9 cellular contexts compared by ENCODE assay signal in the genomic region with DNA sequence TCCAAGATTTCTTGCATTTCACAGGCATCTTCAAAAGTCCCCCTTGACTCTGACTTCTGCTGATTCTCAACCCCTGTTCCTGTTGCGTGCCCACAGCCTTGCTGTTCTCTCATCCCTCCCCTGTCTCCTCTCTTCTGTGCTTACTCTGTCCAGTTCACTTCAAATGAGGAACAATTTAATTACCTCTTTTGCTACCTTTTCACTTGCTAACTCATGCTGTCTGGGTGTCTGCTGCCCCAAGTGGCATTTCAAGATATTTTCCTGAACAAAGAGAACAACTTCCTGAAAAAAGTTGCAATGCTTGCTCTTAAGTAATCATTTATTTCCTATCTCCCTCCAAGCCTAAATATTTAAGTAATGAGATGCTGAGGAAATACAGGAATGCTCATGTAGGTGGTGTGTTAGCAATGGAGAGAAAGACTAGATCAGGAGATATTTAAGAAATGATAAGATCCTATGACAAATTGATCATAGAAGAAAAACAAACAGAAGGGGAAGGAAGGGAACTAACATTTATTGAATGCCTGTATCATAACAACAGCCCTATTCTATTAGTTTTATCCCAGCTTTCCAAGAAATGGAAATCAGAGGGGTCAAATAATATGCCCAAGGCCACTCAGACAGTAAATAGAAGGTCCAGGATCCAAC. TPM values are rescaled to one million over a fixed set of nuclear protein-coding genes. Genes with fewer than 3 reads are reported as not detected.
DNase-seq lines count a peak whose midpoint lies in the region; ATAC-seq and TF ChIP-seq lines count a peak whose summit lies in the region.
"Had no signal": no experiment of that assay in that cellular context is flagged by ENCODE, and none has a peak within 500 bp of the region (broad histone marks: within the 10 kb centered on the region; RNA-seq: fewer than 3 reads in every experiment).

No MANE protein-coding gene starts in this region.

- H3K4me2 ChIP-seq in mammary epithelial cell (ENCODE audit: insufficient read depth, low read depth, low read length) (no peak overlapping the region), osteoblast (ENCODE audit: insufficient read depth, low read length) (no peak overlapping the region)

- DNase-seq in DMS53 (lab: John Stamatoyannopoulos, UW) (peak; percentile 62), DMS53 treated with DMSO at 0.1 percent for 48 hours (lab: John Stamatoyannopoulos, UW; ENCODE audit: unreplicated experiment) (no peak), mammary epithelial cell (peak; percentile 5), osteoblast (ENCODE audit: insufficient read length, low spot score, missing footprints) (no peak)
- DNase-seq in stimulated activated CD4-positive, alpha-beta T cell treated with anti-CD3 and anti-CD28 coated beads, Interleukin-4, amount 100 ng/mL, for 24 hours: no peak

- H3K4me1 ChIP-seq in mammary epithelial cell (ENCODE audit: insufficient read depth, low read length): no peaks in the 10 kb centered on the region
- H3K4me1 ChIP-seq in osteoblast (ENCODE audit: insufficient read depth, low read length): no peaks in the 10 kb centered on the region

- no peaks in the 10 kb centered on the region for H3K79me2 ChIP-seq in mammary epithelial cell (ENCODE audit: insufficient read depth, low read length)
- H3K79me2 ChIP-seq in osteoblast (ENCODE audit: insufficient read depth, low read length): no peaks in the 10 kb centered on the region

- H3K27me3 ChIP-seq in mammary epithelial cell (ENCODE audit: insufficient read depth, low read length) (no peaks in the 10 kb centered on the region), osteoblast (ENCODE audit: insufficient read depth, low read length) (no peaks in the 10 kb centered on the region)

- H3K27ac ChIP-seq in mammary epithelial cell (ENCODE audit: insufficient read depth, low read depth, low read length) (no peak overlapping the region), osteoblast (ENCODE audit: low read depth, low read length) (no peak overlapping the region)

- 73% methylated on average over 1 of the region's 1 CpG for WGBS in mammary epithelial cell (ENCODE audit: low coverage, missing lambda C conversion rate)

- intact Hi-C loops in mammary epithelial cell (cut with micrococcal nuclease): loop anchor here (5.0 to 10.0 kb wide), 2 partner anchors 83 to 85 kb away; no protein-coding TSS in a partner anchor

- dilution Hi-C loops in mammary epithelial cell (cut with HindIII; ENCODE audit: low sequenced_read_pairs): no loop called here

- no TSS peak for BruUV-seq in mammary epithelial cell (replicated peaks; lab: Mats Ljungman, UMichigan)

- H4K20me1 ChIP-seq in mammary epithelial cell (ENCODE audit: insufficient read depth, low read length): no peaks in the 10 kb centered on the region
- no peaks in the 10 kb centered on the region for H4K20me1 ChIP-seq in osteoblast (ENCODE audit: insufficient read depth, low read length)

- CTCF ChIA-PET in mammary epithelial cell (lab: Charles Lee; ENCODE audit: low non-redundant PET): no interaction called here

- no peak for ATAC-seq in GM21515 (IDR thresholded peaks at IDR 0.05; ENCODE audit: unreplicated experiment)
- ATAC-seq in HG03565 (IDR thresholded peaks at IDR 0.05; ENCODE audit: unreplicated experiment): no peak

- no peaks in the 10 kb centered on the region for H3K36me3 ChIP-seq in mammary epithelial cell (ENCODE audit: insufficient read depth, low read length)
- no peaks in the 10 kb centered on the region for H3K36me3 ChIP-seq in osteoblast (ENCODE audit: insufficient read depth, low read length)

- H3K4me3 ChIP-seq in mammary epithelial cell (replicated peaks in 1 of 3; ENCODE audit: insufficient read depth in 1 of 3, low read depth in 2 of 3, low read length in 3 of 3) (no peak overlapping the region), osteoblast (ENCODE audit: insufficient read depth, low read length) (no peak overlapping the region)

- in situ Hi-C loops in mammary epithelial cell (cut with MboI; ENCODE audit: low sequenced_read_pairs in 2 of 2): no loop called here

- no peak overlapping the region for H2AFZ ChIP-seq in mammary epithelial cell (ENCODE audit: low read depth, low read length)
- no peak overlapping the region for H2AFZ ChIP-seq in osteoblast (ENCODE audit: low read length)

- no peaks in the 10 kb centered on the region for H3K9me3 ChIP-seq in mammary epithelial cell (replicated peaks; ENCODE audit: insufficient read depth, low read length)
- H3K9me3 ChIP-seq in osteoblast (ENCODE audit: low read depth, low read length): no peaks in the 10 kb centered on the region

- H3K9ac ChIP-seq in mammary epithelial cell (ENCODE audit: insufficient read depth, low read length): no peak overlapping the region

- peak; percentile 73 for TF ChIP-seq CTCF in LNCAP (IDR thresholded peaks at IDR 0.05)
- peak; percentile 45 to 58 for TF ChIP-seq CTCF in mammary epithelial cell (conservative IDR thresholded peaks at IDR 0.05 in 1 of 2, IDR thresholded peaks at IDR 0.05 in 1 of 2; ENCODE audit: extremely low read depth in 1 of 2, insufficient read depth in 1 of 2, low read depth in 1 of 2, low read length in 2 of 2)
- peak; percentile 39 for TF ChIP-seq CTCF in osteoblast (IDR thresholded peaks at IDR 0.05; ENCODE audit: extremely low read depth, low read depth, low read length)

RNA-seq across cellular contexts. Expression of a gene that starts 42.2 kb away (rescaled TPM):
- total RNA-seq in mammary epithelial cell (under 1 TPM; 0.33 to 0.40 TPM), osteoblast (under 0.01 TPM in 1 of 2 replicates, not detected in the other)
- not detected for polyA plus RNA-seq in mammary epithelial cell
- polyA minus RNA-seq in mammary epithelial cell: not detected
- total RNA-seq: A172 had no signal

Comparison
In these comparisons a context has a peak if more than half of its experiments do, and no peak if none do; other contexts are left out.
1. DNase-seq: peak in DMS53 (single experiment) and mammary epithelial cell (single experiment); none in DMS53 treated with DMSO at 0.1 percent for 48 hours (single experiment), osteoblast (single experiment) and stimulated activated CD4-positive, alpha-beta T cell treated with anti-CD3 and anti-CD28 coated beads, Interleukin-4, amount 100 ng/mL, for 24 hours (single experiment).
2. Peak in every context shown above with its lines, with median percentiles within 50 percentile points of each other: CTCF ChIP-seq.